Comparison of ENCODE assay signal across 17 cellular contexts in genomic region chr12:96223411-96224218, GRCh38. TPM values are rescaled to one million over a fixed set of nuclear protein-coding genes. Genes with fewer than 3 reads are reported as not detected.
DNase-seq lines count a peak whose midpoint lies in the region; ATAC-seq and TF ChIP-seq lines count a peak whose summit lies in the region.
"Had no signal": no experiment of that assay in that cellular context is flagged by ENCODE, and none has a peak within 500 bp of the region (broad histone marks: within the 10 kb centered on the region; RNA-seq: fewer than 3 reads in every experiment).

No MANE protein-coding gene starts in this region.

- H3K27ac Mint-ChIP-seq in effector memory CD8-positive, alpha-beta T cell: peak overlapping the region in 1 of 2 donors; percentile 69
- H3K27ac Mint-ChIP-seq: dendritic cell treated with granulocyte-macrophage colony-stimulating factor and Interleukin-4, amounts not matched to agents 40 ng/mL and 50 ng/mL, for 4 days had no signal

- POLR2A ChIA-PET in GM10248 (lab: Yijun Ruan, JAX): no interaction called here

- CTCF ChIA-PET in GM10248 (lab: Yijun Ruan, JAX): interaction anchor here (0.9 to 1.7 kb wide), 5 partner anchors 9 to 292 kb away, joined by 3 to 18 read pairs (median 4); partner anchors contain the start of gene CFAP54

- 77 to 90% methylated on average over 16 of the region's 16 CpGs for WGBS in sigmoid colon, 2 donors

- H3K27ac ChIP-seq in sigmoid colon: peak overlapping the region; percentile 56 to 80 (median 68)
- H3K27ac ChIP-seq: ascending aorta had no signal

- TF ChIP-seq EP300 in sigmoid colon (IDR thresholded peaks at IDR 0.05): no peak

- no peaks in the 10 kb centered on the region for H3K27me3 ChIP-seq in sigmoid colon
- H3K27me3 ChIP-seq: ascending aorta had no signal

- intact Hi-C loops in sigmoid colon (cut with DNase I): no loop called here

- ATAC-seq in effector memory CD8-positive, alpha-beta T cell (replicated peaks): peak; percentile 21
- no peak for ATAC-seq in GM19035 (IDR thresholded peaks at IDR 0.05; ENCODE audit: unreplicated experiment)

- TF ChIP-seq CTCF in GM10248 (IDR thresholded peaks at IDR 0.05; ENCODE audit: control extremely low read depth, extremely low read depth, low read depth, missing control alignments) (no peak), sigmoid colon (IDR thresholded peaks at IDR 0.05) (no peak)

- H3K9me3 Mint-ChIP-seq in effector memory CD8-positive, alpha-beta T cell: no peaks in the 10 kb centered on the region
- H3K9me3 Mint-ChIP-seq: CD4-positive, alpha-beta T cell; dendritic cell treated with granulocyte-macrophage colony-stimulating factor and Interleukin-4, amounts not matched to agents 40 ng/mL and 50 ng/mL, for 4 days; nephron progenitor cell had no signal

- peaks cover 53% of the 10 kb centered on the region for H3K36me3 Mint-ChIP-seq in effector memory CD8-positive, alpha-beta T cell (ENCODE audit: insufficient read depth)

- no peaks in the 10 kb centered on the region for H3K27me3 Mint-ChIP-seq in effector memory CD8-positive, alpha-beta T cell
- H3K27me3 Mint-ChIP-seq: CD4-positive, alpha-beta T cell; dendritic cell treated with granulocyte-macrophage colony-stimulating factor and Interleukin-4, amounts not matched to agents 40 ng/mL and 50 ng/mL, for 4 days had no signal

- TF ChIP-seq POLR2A in sigmoid colon (IDR thresholded peaks at IDR 0.05): no peak

- no peaks in the 10 kb centered on the region for H3K36me3 ChIP-seq in sigmoid colon
- H3K36me3 ChIP-seq: ascending aorta had no signal

- DNase-seq in GM10248 (ENCODE audit: extremely low spot score) (peak; percentile 31), Kasumi-1 (lab: John Stamatoyannopoulos, UW) (peak; percentile 53 to 54), sigmoid colon (no peak), A172 (ENCODE audit: low spot score) (no peak), COLO829 (ENCODE audit: low spot score) (no peak)
- no peak for DNase-seq in effector memory CD8-positive, alpha-beta T cell
- DNase-seq: activated gamma-delta T cell treated with Interleukin-2 at 50 U/mL for 16 hours; CD4-positive, alpha-beta T cell; HCEC 1CT; hippocampal formation; IMR-90; nephron progenitor cell; Right ventricle myocardium superior; stimulated activated naive CD4-positive, alpha-beta T cell treated with Interleukin-2 at 50 U/mL for 16 hours had no signal

- no peaks in the 10 kb centered on the region for H3K9me3 ChIP-seq in sigmoid colon
- H3K9me3 ChIP-seq: ascending aorta had no signal

- H3K4me3 Mint-ChIP-seq in effector memory CD8-positive, alpha-beta T cell: no peak overlapping the region
- H3K4me3 Mint-ChIP-seq: CD4-positive, alpha-beta T cell; dendritic cell treated with granulocyte-macrophage colony-stimulating factor and Interleukin-4, amounts not matched to agents 40 ng/mL and 50 ng/mL, for 4 days; nephron progenitor cell had no signal

- no peak overlapping the region for H3K4me3 ChIP-seq in sigmoid colon
- H3K4me3 ChIP-seq: ascending aorta had no signal

- peaks cover 28 to 39% of the 10 kb centered on the region in 2 donors for H3K4me1 Mint-ChIP-seq in effector memory CD8-positive, alpha-beta T cell (ENCODE audit: low read depth in 2 of 2)

- H3K4me1 ChIP-seq in sigmoid colon: peaks cover 0 to 56% (median 37%) of the 10 kb centered on the region in 4 donors

RNA-seq across cellular contexts. Expression of gene ELK3, which starts 29.4 kb away (rescaled TPM):
- total RNA-seq in sigmoid colon: 10 to 100 TPM; 15.7 to 23.8 (median 18.4) TPM
- polyA plus RNA-seq in sigmoid colon: 10 to 100 TPM in 1 of 3 donors, 1 to 10 TPM in 2; 2.3 to 12.0 (median 9.0) TPM
- total RNA-seq in A172 (2014; rRNA removed; shearing (Covaris generic)): 30.9 TPM in 2 replicates

Comparison
In these comparisons a context has a peak if more than half of its experiments do, and no peak if none do; other contexts are left out.
1. DNase-seq: peak in GM10248 (single experiment) and Kasumi-1 (2 of 2); none in effector memory CD8-positive, alpha-beta T cell (0 of 3), sigmoid colon (single experiment), A172 (single experiment) and COLO829 (single experiment).